In the genomic region with DNA sequence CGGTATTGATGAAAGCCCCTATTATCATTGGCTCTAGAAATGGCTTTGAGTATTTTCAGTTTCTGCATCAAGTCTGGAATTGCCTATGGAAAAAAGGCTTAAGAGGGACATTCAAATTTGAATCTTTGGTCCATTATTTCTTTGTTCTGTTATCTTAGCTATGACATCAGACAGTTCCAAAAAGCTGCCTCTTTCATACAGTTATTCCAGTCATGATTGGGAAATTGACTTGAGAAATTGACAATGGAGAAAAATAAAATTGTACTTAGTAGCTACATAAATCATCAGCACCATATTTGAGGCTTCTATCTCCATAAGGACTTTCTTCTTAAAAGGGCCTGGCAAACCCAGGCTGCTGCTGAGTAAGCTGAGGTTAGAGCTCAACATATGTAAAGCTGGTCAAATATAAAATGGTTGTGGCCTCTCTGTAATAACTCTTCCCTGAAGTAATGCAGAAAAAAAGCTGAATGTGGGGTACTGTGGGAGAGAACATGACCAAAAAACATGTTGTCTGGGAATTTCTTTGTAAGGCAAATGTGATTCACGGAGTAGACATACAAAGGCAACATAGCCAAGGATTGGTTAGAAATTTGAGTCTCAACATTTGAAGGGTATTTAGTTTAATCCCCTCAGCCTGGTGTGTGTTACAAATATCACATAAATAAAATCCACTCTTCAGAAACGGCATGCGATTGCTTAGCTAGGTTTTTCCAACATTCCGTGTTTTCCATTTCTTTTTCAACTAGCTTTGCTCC, we compare ENCODE assay signal across 19 cellular contexts.
A peak's percentile ranks its signal among the peaks of the same experiment; 100 is the strongest.
DNase-seq lines count a peak whose midpoint lies in the region; ATAC-seq and TF ChIP-seq lines count a peak whose summit lies in the region.
"Had no signal": no experiment of that assay in that cellular context is flagged by ENCODE, and none has a peak within 500 bp of the region (broad histone marks: within the 10 kb centered on the region; RNA-seq: fewer than 3 reads in every experiment).

No MANE protein-coding gene starts in this region.

- ATAC-seq in left lung (no peak), HG03095 (IDR thresholded peaks at IDR 0.05; ENCODE audit: unreplicated experiment) (no peak)
- ATAC-seq: stimulated activated naive CD8-positive, alpha-beta T cell treated with anti-CD3 and anti-CD28 coated beads, Interleukin-15, Interleukin-2, amounts not matched to agents 100 U/mL and 50 U/mL, for 24 hours had no signal

- H3K27ac Mint-ChIP-seq in HFFc6 = peak overlapping the region; percentile 85

- H3K4me3 Mint-ChIP-seq in HFFc6 = peak overlapping the region; percentile 63

- no peaks in the 10 kb centered on the region; the same call in 1 of the 2 replicates for H3K27me3 Mint-ChIP-seq in HFFc6 (ENCODE audit: insufficient read depth)

- peaks cover 29% of the 10 kb centered on the region for H3K4me1 Mint-ChIP-seq in HFFc6 (ENCODE audit: low read depth)

- H3K9me3 ChIP-seq in left lung = no peaks in the 10 kb centered on the region
- H3K9me3 ChIP-seq: BLaER1, gastrocnemius medialis, MG63 had no signal

- DNase-seq in HFFc6 (no peak), choroid plexus epithelial cell (ENCODE audit: low read depth) (peak; percentile 14), left lung (no peak), glomerular visceral epithelial cell (ENCODE audit: extremely low spot score) (no peak), GOT3 (lab: John Stamatoyannopoulos, UW) (no peak)
- DNase-seq: activated CD4-positive, alpha-beta T cell treated with anti-CD3 and anti-CD28 coated beads for 48 hours; activated CD8-positive, alpha-beta memory T cell treated with anti-CD3 and anti-CD28 coated beads, Interleukin-2, amount 50 U/mL, for 4 hours; activated effector memory CD4-positive, alpha-beta T cell treated with anti-CD3 and anti-CD28 coated beads, Interleukin-2, amount 50 U/mL, for 16 hours; cerebellar nuclear complex; GF-D8; midbrain; NCI-H345; NK-92 treated with Interleukin-12 subunit alpha and Interleukin-12 subunit beta, amount 100 ng/mL, for 24 hours; stimulated activated naive CD8-positive, alpha-beta T cell treated with anti-CD3 and anti-CD28 coated beads, Interleukin-15, Interleukin-2, amounts not matched to agents 100 U/mL and 50 U/mL, for 24 hours had no signal

- intact Hi-C loops in left lung (cut with DNase I) = no loop called here

- H3K36me3 ChIP-seq in left lung = no peaks in the 10 kb centered on the region
- H3K36me3 ChIP-seq in urinary bladder (ENCODE audit: insufficient read depth) = peaks cover 2% of the 10 kb centered on the region
- H3K36me3 ChIP-seq: BLaER1, gastrocnemius medialis had no signal

- TF ChIP-seq CTCF in HFFc6 (IDR thresholded peaks at IDR 0.05) = no peak
- TF ChIP-seq CTCF in choroid plexus epithelial cell (conservative IDR thresholded peaks at IDR 0.05; ENCODE audit: low read depth, low read length) = no peak
- no peak for TF ChIP-seq CTCF in left lung (IDR thresholded peaks at IDR 0.05)

- H3K9me3 Mint-ChIP-seq in HFFc6 = no peaks in the 10 kb centered on the region

- peak overlapping the region; percentile 14 to 46 for H3K27ac ChIP-seq in left lung
- peak overlapping the region; percentile 77 for H3K27ac ChIP-seq in urinary bladder (ENCODE audit: low read depth)
- H3K27ac ChIP-seq: BLaER1 had no signal

- WGBS in urinary bladder = 40% methylated on average over 5 of the region's 5 CpGs

- H3K27me3 ChIP-seq in left lung = no peaks in the 10 kb centered on the region
- H3K27me3 ChIP-seq: BLaER1, gastrocnemius medialis, MG63 had no signal

- no peaks in the 10 kb centered on the region for H3K4me1 ChIP-seq in left lung
- no peaks in the 10 kb centered on the region for H3K4me1 ChIP-seq in urinary bladder (ENCODE audit: insufficient read depth)
- H3K4me1 ChIP-seq: BLaER1 had no signal

- H3K36me3 Mint-ChIP-seq in HFFc6 (ENCODE audit: low read depth) = no peaks in the 10 kb centered on the region

- H3K4me3 ChIP-seq in choroid plexus epithelial cell (ENCODE audit: low read depth, low read length) (no peak overlapping the region), left lung (no peak overlapping the region), urinary bladder (ENCODE audit: low read depth, low read length) (no peak overlapping the region)
- H3K4me3 ChIP-seq: BLaER1, gastrocnemius medialis, MG63 had no signal
